9 cellular contexts compared by ENCODE assay signal in the genomic region with DNA sequence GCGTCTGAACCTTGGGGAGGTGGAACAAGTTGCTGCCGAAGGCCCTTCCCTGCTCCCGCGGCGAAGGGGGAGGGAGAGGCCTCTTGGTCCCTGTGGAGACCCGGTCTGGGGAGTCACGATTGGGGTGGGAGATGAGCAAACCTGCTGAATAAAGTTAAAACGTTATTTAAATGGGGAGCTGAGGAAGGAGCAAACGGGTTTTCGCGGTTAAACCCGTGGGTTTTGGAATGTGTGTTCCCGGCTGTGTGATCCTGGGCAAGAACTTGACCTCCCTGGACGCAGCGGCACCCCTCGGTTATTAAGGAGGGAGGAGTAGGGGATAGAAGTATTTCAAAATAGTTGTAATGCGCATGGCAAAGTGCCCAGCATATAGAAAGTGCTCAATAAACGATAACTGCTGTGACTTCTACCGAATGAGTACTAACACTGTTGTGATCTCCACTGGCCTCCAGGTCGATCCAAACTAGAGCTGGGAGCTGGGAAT. TPM values are rescaled to one million over a fixed set of nuclear protein-coding genes. Genes with fewer than 3 reads are reported as not detected.
DNase-seq lines count a peak whose midpoint lies in the region; FAIRE-seq and TF ChIP-seq lines count a peak whose summit lies in the region.
"Had no signal": no experiment of that assay in that cellular context is flagged by ENCODE, and none has a peak within 500 bp of the region (broad histone marks: within the 10 kb centered on the region; RNA-seq: fewer than 3 reads in every experiment).

No MANE protein-coding gene starts in this region.

- no peaks in the 10 kb centered on the region for H3K79me2 ChIP-seq in Karpas-422 (ENCODE audit: low read length)

- H3K4me1 ChIP-seq in HAP-1, result peaks cover 15% of the 10 kb centered on the region
- H3K4me1 ChIP-seq in right atrium auricular region, result peaks cover 0 to 65% of the 10 kb centered on the region in 2 donors
- H3K4me1 ChIP-seq in small intestine (ENCODE audit: control insufficient read depth in 2 of 2, insufficient read depth in 1 of 2, low read depth in 1 of 2, low read length in 1 of 2), result no peaks in the 10 kb centered on the region
- no peaks in the 10 kb centered on the region for H3K4me1 ChIP-seq in Karpas-422 (ENCODE audit: low read length)

- no peak for FAIRE-seq in small intestine (lab: Jason Lieb, UNC)
- FAIRE-seq: H54 had no signal

- no peak for DNase-seq in HAP-1 (ENCODE audit: low spot score in 2 of 2)
- no peak for DNase-seq in WERI-Rb-1
- DNase-seq in right atrium auricular region (ENCODE audit: low spot score), result no peak
- DNase-seq in small intestine, result no peak
- no peak for DNase-seq in stimulated activated CD4-positive, alpha-beta T cell treated with anti-CD3 and anti-CD28 coated beads, Interleukin-4, amount 100 ng/mL, for 24 hours
- no peak for DNase-seq in Karpas-422
- no peak for DNase-seq in COLO668 (lab: John Stamatoyannopoulos, UW; ENCODE audit: unreplicated experiment)
- no peak for DNase-seq in SHP77 treated with DMSO at 0.1 percent for 48 hours (lab: John Stamatoyannopoulos, UW)

- peak overlapping the region; percentile 27 for H3K4me3 ChIP-seq in HAP-1
- peak overlapping the region; percentile 24 for H3K4me3 ChIP-seq in WERI-Rb-1 (ENCODE audit: low read depth, low read length)
- peak overlapping the region; percentile 41 to 57 for H3K4me3 ChIP-seq in right atrium auricular region
- H3K4me3 ChIP-seq in small intestine (ENCODE audit: low read depth in 1 of 2, low read length in 2 of 2), result peak overlapping the region; percentile 33 to 49
- no peak overlapping the region for H3K4me3 ChIP-seq in Karpas-422 (ENCODE audit: low read length)

- no peaks in the 10 kb centered on the region for H3K27me3 ChIP-seq in HAP-1 (ENCODE audit: low read depth)
- H3K27me3 ChIP-seq in WERI-Rb-1 (ENCODE audit: insufficient read depth, low read depth, severe bottlenecking), result no peaks in the 10 kb centered on the region
- H3K27me3 ChIP-seq in right atrium auricular region, result no peaks in the 10 kb centered on the region
- peaks cover 4 to 8% of the 10 kb centered on the region in 2 donors for H3K27me3 ChIP-seq in small intestine (ENCODE audit: control insufficient read depth in 2 of 2, insufficient read depth in 2 of 2, low read length in 2 of 2)
- no peaks in the 10 kb centered on the region for H3K27me3 ChIP-seq in Karpas-422 (ENCODE audit: low read length)

- H3K36me3 ChIP-seq in HAP-1 (replicated peaks), result no peaks in the 10 kb centered on the region
- H3K36me3 ChIP-seq in WERI-Rb-1, result no peaks in the 10 kb centered on the region
- no peaks in the 10 kb centered on the region for H3K36me3 ChIP-seq in right atrium auricular region
- no peaks in the 10 kb centered on the region for H3K36me3 ChIP-seq in small intestine (ENCODE audit: control insufficient read depth in 2 of 2, insufficient read depth in 2 of 2, low read length in 2 of 2)
- H3K36me3 ChIP-seq in Karpas-422 (ENCODE audit: insufficient read depth, low read length), result no peaks in the 10 kb centered on the region

- no peak overlapping the region for H2AFZ ChIP-seq in Karpas-422 (ENCODE audit: low read length)

- no peaks in the 10 kb centered on the region for H4K20me1 ChIP-seq in Karpas-422 (ENCODE audit: insufficient read depth, low read depth, low read length)

- H3K9ac ChIP-seq in Karpas-422 (ENCODE audit: low read length), result no peak overlapping the region

- 15 to 27% (median 20%) methylated on average over 20 of the region's 20 CpGs for WGBS in small intestine, 3 donors

- in situ Hi-C loops in HAP-1 (cut with MboI; ENCODE audit: low sequenced_read_pairs), result no loop called here

- no peak overlapping the region for H3K4me2 ChIP-seq in Karpas-422 (ENCODE audit: low read depth, low read length, poor library complexity, severe bottlenecking)

- H3K9me3 ChIP-seq in HAP-1 (no peaks in the 10 kb centered on the region), WERI-Rb-1 (ENCODE audit: severe bottlenecking) (no peaks in the 10 kb centered on the region), right atrium auricular region (no peaks in the 10 kb centered on the region), small intestine (ENCODE audit: control insufficient read depth, low read depth) (no peaks in the 10 kb centered on the region), Karpas-422 (ENCODE audit: low read length) (no peaks in the 10 kb centered on the region)

- no peaks in the 10 kb centered on the region for H3K9me2 ChIP-seq in Karpas-422 (replicated peaks; ENCODE audit: insufficient read depth, low read length)

- H3K27ac ChIP-seq in WERI-Rb-1 (no peak overlapping the region), right atrium auricular region (peak overlapping the region; percentile 86 to 95), small intestine (ENCODE audit: low read depth in 1 of 2, low read length in 1 of 2) (no peak overlapping the region), Karpas-422 (ENCODE audit: low read length) (no peak overlapping the region)

- TF ChIP-seq CTCF in WERI-Rb-1 (IDR thresholded peaks at IDR 0.05; ENCODE audit: low read depth, low read length) (no peak), right atrium auricular region (IDR thresholded peaks at IDR 0.05) (no peak)

RNA-seq across cellular contexts. Expression of gene FAM110D, which starts 3.4 kb away (rescaled TPM):
- 1 to 10 TPM; 3.8 to 4.3 TPM for total RNA-seq in right atrium auricular region
- polyA plus RNA-seq in small intestine, result 1 to 10 TPM in 1 of 3 donors, under 1 TPM in 1, not detected in 1; 0.54 to 3.1 TPM
- not detected in 2 replicates for total RNA-seq in Karpas-422 (2014; rRNA removed; shearing (Covaris generic); ENCODE audit: low replicate concordance)

RNA-seq across cellular contexts. Expression of gene C1orf232, which starts 6.5 kb away (rescaled TPM):
- not detected for total RNA-seq in right atrium auricular region
- not detected for polyA plus RNA-seq in small intestine
- total RNA-seq in Karpas-422 (2014; rRNA removed; shearing (Covaris generic); ENCODE audit: low replicate concordance), result not detected in 2 replicates

RNA-seq across cellular contexts. Expression of gene ZNF593, which starts 7.4 kb away (rescaled TPM):
- total RNA-seq in right atrium auricular region, result 10 to 100 TPM; 12.8 to 30.5 TPM
- polyA plus RNA-seq in small intestine, result 100 to 1,000 TPM in 2 of 3 donors, 10 to 100 TPM in 1; 67.3 to 152 (median 122) TPM
- 58.5 and 133 TPM in 2 replicates for total RNA-seq in Karpas-422 (2014; rRNA removed; shearing (Covaris generic); ENCODE audit: low replicate concordance)

RNA-seq across cellular contexts. Expression of gene ZNF593OS, which starts 9.4 kb away (rescaled TPM):
- not detected for total RNA-seq in right atrium auricular region
- under 1 TPM in 1 of 3 donors, not detected in 2; 0.16 TPM for polyA plus RNA-seq in small intestine
- total RNA-seq in Karpas-422 (2014; rRNA removed; shearing (Covaris generic); ENCODE audit: low replicate concordance), result 0.18 TPM in 1 of 2 replicates, not detected in the other

RNA-seq across cellular contexts. Expression of gene CNKSR1, which starts 15.0 kb away (rescaled TPM):
- total RNA-seq in right atrium auricular region, result 1 to 10 TPM in 1 of 2 donors, under 1 TPM in 1; 0.52 to 1.3 TPM
- 10 to 100 TPM; 16.1 to 54.1 (median 41.6) TPM for polyA plus RNA-seq in small intestine
- 0.29 and 1.5 TPM in 2 replicates for total RNA-seq in Karpas-422 (2014; rRNA removed; shearing (Covaris generic); ENCODE audit: low replicate concordance)

Comparison
In these comparisons a context has a peak if more than half of its experiments do, and no peak if none do; other contexts are left out.
1. H3K27ac ChIP-seq: peak in right atrium auricular region (2 of 2); none in WERI-Rb-1 (single experiment), small intestine (0 of 2) and Karpas-422 (single experiment).